Comparison of ENCODE assay signal across 1 cellular context in genomic region chr16:88772871-88773811, GRCh38.
TF ChIP-seq lines count a peak whose summit lies in the region.

No MANE protein-coding gene starts in this region.

TF ChIP-seq in SK-N-SH, 30 proteins besides CTCF, POLR2A, EP300 and RAD21 (continued from another document):
- TF ChIP-seq CHD2 (IDR thresholded peaks at IDR 0.05; ENCODE audit: low read length, partially characterized antibody) (no peak), REST (IDR thresholded peaks at IDR 0.05; ENCODE audit: low read depth, low read length) (no peak), IRF3 (IDR thresholded peaks at IDR 0.05; ENCODE audit: low read depth, low read length) (no peak), USF2 (IDR thresholded peaks at IDR 0.05; ENCODE audit: borderline replicate concordance, low read depth, low read length) (no peak), RFX5 (IDR thresholded peaks at IDR 0.05; ENCODE audit: low read length) (no peak), ELF1 (IDR thresholded peaks at IDR 0.05) (no peak), FOXM1 (IDR thresholded peaks at IDR 0.05; ENCODE audit: low read depth) (no peak; the same call in 1 of the 2 replicates), PBX3 (IDR thresholded peaks at IDR 0.05) (peak; percentile 88), YY1 (IDR thresholded peaks at IDR 0.05; ENCODE audit: low read depth) (peak; percentile 45; the same call in 1 of the 2 replicates), USF1 (IDR thresholded peaks at IDR 0.05; ENCODE audit: borderline replicate concordance, low read depth) (peak; percentile 76; the same call in 1 of the 2 replicates), NFIC (IDR thresholded peaks at IDR 0.05; ENCODE audit: borderline replicate concordance) (peak; percentile 63), MEF2A (IDR thresholded peaks at IDR 0.05; ENCODE audit: borderline replicate concordance, low read depth) (no peak)
